In the genomic region with DNA sequence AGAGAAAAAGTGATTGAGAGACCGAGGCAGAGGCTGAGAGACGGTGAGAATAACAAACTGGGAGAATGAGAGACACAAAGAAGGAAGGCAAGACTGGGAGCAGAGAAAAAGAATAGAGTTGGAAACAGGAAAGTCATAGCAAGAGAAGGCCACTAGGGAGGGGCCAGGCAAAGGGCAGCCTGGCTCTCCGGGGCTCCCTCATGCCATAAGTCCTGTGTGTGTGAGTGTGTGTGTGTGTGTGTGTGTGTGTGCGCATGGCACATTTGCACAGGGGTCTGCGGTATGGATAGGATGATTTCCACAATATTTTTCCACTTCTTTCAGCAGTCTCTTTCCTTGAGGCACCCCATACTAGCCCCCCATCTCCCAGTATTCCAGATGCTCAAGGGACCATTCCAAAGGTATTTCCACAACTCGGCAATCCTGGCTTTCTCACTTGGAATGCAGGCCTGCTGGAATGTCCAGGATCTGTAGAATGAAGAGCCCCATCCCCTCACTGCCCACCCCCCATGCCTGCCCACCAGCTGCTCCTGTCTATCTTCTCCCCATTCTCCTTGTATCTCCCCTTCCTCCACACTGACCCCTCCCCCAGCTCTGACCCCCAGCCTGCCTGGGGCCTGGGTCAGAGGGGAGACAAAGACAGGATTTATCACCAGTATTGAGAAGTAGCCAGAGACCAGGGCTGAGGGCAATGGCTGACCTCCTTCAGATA, we compare ENCODE assay signal across 11 cellular contexts. TPM values are rescaled to one million over a fixed set of nuclear protein-coding genes. Genes with fewer than 3 reads are reported as not detected.
DNase-seq lines count a peak whose midpoint lies in the region; ATAC-seq and TF ChIP-seq lines count a peak whose summit lies in the region.
"Had no signal": no experiment of that assay in that cellular context is flagged by ENCODE, and none has a peak within 500 bp of the region (broad histone marks: within the 10 kb centered on the region; RNA-seq: fewer than 3 reads in every experiment).

No MANE protein-coding gene starts in this region.

- no peaks in the 10 kb centered on the region for H3K9me2 ChIP-seq in GM23338 (ENCODE audit: insufficient read depth)

- H3K79me2 ChIP-seq in GM23338 (replicated peaks; ENCODE audit: insufficient read depth) = no peaks in the 10 kb centered on the region; the same call in 1 of the 2 replicates

- peak overlapping the region; percentile 12; the same call in 1 of the 2 replicates for H3K27ac Mint-ChIP-seq in GM23338
- peak overlapping the region; percentile 4 for H3K27ac Mint-ChIP-seq in stimulated activated memory B cell treated with anti-CD40 and anti-IgM and Interleukin-4, amounts not matched to agents 10 μg/mL and 1 μg/mL and 100 μg/mL, for 72 hours
- H3K27ac Mint-ChIP-seq in activated CD4-positive, alpha-beta memory T cell treated with anti-CD3 and anti-CD28 coated beads for 36 hours = no peak overlapping the region

- CTCF ChIA-PET in activated CD4-positive, alpha-beta memory T cell treated with anti-CD3 and anti-CD28 coated beads for 36 hours (lab: Charles Lee) = interaction anchor here (1.5 kb wide), 1 partner anchor 30 kb away, joined by 5 read pairs; the partner anchor contains the start of gene COPZ1

- intact Hi-C loops in adrenal gland (cut with DNase I) = no loop called here
- intact Hi-C loops in activated CD4-positive, alpha-beta memory T cell treated with anti-CD3 and anti-CD28 coated beads for 36 hours (cut with micrococcal nuclease) = no loop called here

- no peaks in the 10 kb centered on the region for H3K9me3 ChIP-seq in adrenal gland (replicated peaks in 1 of 3)

- H3K27ac ChIP-seq in GM23338 (ENCODE audit: low read depth) (peak overlapping the region; percentile 93), adrenal gland (peak overlapping the region in 3 of 5 donors; percentile 13 to 54 (median 17))

- H3K27me3 Mint-ChIP-seq in GM23338 (ENCODE audit: insufficient read depth, low read depth, poor library complexity) = peaks cover 45% of the 10 kb centered on the region
- H3K27me3 Mint-ChIP-seq in stimulated activated memory B cell treated with anti-CD40 and anti-IgM and Interleukin-4, amounts not matched to agents 10 μg/mL and 1 μg/mL and 100 μg/mL, for 72 hours = no peaks in the 10 kb centered on the region
- no peaks in the 10 kb centered on the region for H3K27me3 Mint-ChIP-seq in activated CD4-positive, alpha-beta memory T cell treated with anti-CD3 and anti-CD28 coated beads for 36 hours

- 0 out of 2 replicates have a peak, but pooled peaks cover 3% of the 10 kb centered on the region for H3K36me3 ChIP-seq in GM23338 (ENCODE audit: insufficient read depth)
- peaks cover 0 to 13% of the 10 kb centered on the region in 2 donors for H3K36me3 ChIP-seq in adrenal gland (replicated peaks in 1 of 2)

- no peaks in the 10 kb centered on the region; the same call in 2 of the 3 replicates for H3K9me3 Mint-ChIP-seq in GM23338
- H3K9me3 Mint-ChIP-seq in stimulated activated memory B cell treated with anti-CD40 and anti-IgM and Interleukin-4, amounts not matched to agents 10 μg/mL and 1 μg/mL and 100 μg/mL, for 72 hours = no peaks in the 10 kb centered on the region
- H3K9me3 Mint-ChIP-seq in activated CD4-positive, alpha-beta memory T cell treated with anti-CD3 and anti-CD28 coated beads for 36 hours = no peaks in the 10 kb centered on the region

- no peak overlapping the region for H2AFZ ChIP-seq in GM23338

- peaks cover 27% of the 10 kb centered on the region for H3F3A ChIP-seq in GM23338 (replicated peaks; ENCODE audit: low read depth)

- peak overlapping the region; percentile 18; the same call in 1 of the 2 replicates for H3K4me3 ChIP-seq in GM23338
- no peak overlapping the region for H3K4me3 ChIP-seq in adrenal gland

- peak overlapping the region; percentile 95 for H3K4me2 ChIP-seq in GM23338

- TF ChIP-seq CTCF in GM23338 (conservative IDR thresholded peaks at IDR 0.05; ENCODE audit: low read depth in 2 of 2) (peak in 1 of 2 experiments; percentile 18; a peak in 1 of 4 replicates), adrenal gland (IDR thresholded peaks at IDR 0.05) (peak in 2 of 6 experiments; percentile 7 to 15)

- ATAC-seq in GM23338 (no peak), HG03469 (IDR thresholded peaks at IDR 0.05; ENCODE audit: unreplicated experiment) (no peak)
- ATAC-seq in stimulated activated memory B cell treated with anti-CD40 and anti-IgM and Interleukin-4, amounts not matched to agents 10 μg/mL and 1 μg/mL and 100 μg/mL, for 72 hours = no peak

- H3K4me3 Mint-ChIP-seq in GM23338 = peak overlapping the region; percentile 40; the same call in 1 of the 3 replicates
- no peak overlapping the region for H3K4me3 Mint-ChIP-seq in stimulated activated memory B cell treated with anti-CD40 and anti-IgM and Interleukin-4, amounts not matched to agents 10 μg/mL and 1 μg/mL and 100 μg/mL, for 72 hours
- H3K4me3 Mint-ChIP-seq in activated CD4-positive, alpha-beta memory T cell treated with anti-CD3 and anti-CD28 coated beads for 36 hours = no peak overlapping the region

- DNase-seq in GM23338 (ENCODE audit: low spot score) (peak; percentile 78), adrenal gland (no peak), islet precursor cell (peak; percentile 81), NCI-H446 (lab: John Stamatoyannopoulos, UW) (no peak)
- no peak for DNase-seq in activated CD4-positive, alpha-beta memory T cell treated with anti-CD3 and anti-CD28 coated beads for 36 hours
- DNase-seq: activated CD4-positive, alpha-beta T cell treated with anti-CD3 and anti-CD28 coated beads for 1 hour; IMR-90; NCI-H146 had no signal

- whole genome bisulfite sequencing in adrenal gland, 4 donors = 68 to 76% (median 74%) methylated on average over 6 of the region's 6 CpGs

- H3K27me3 ChIP-seq in GM23338 (ENCODE audit: insufficient read depth) (peaks cover 17% of the 10 kb centered on the region; the same call in 1 of the 2 replicates), adrenal gland (no peaks in the 10 kb centered on the region)

- POLR2A ChIA-PET in activated CD4-positive, alpha-beta memory T cell treated with anti-CD3 and anti-CD28 coated beads for 36 hours (lab: Charles Lee) = no interaction called here

- H3K36me3 Mint-ChIP-seq in GM23338 (ENCODE audit: low read depth) = peaks cover 5% of the 10 kb centered on the region
- H3K36me3 Mint-ChIP-seq in stimulated activated memory B cell treated with anti-CD40 and anti-IgM and Interleukin-4, amounts not matched to agents 10 μg/mL and 1 μg/mL and 100 μg/mL, for 72 hours = peaks cover 16% of the 10 kb centered on the region
- H3K36me3 Mint-ChIP-seq in activated CD4-positive, alpha-beta memory T cell treated with anti-CD3 and anti-CD28 coated beads for 36 hours = peaks cover 15% of the 10 kb centered on the region

- H3K4me1 ChIP-seq in GM23338 (ENCODE audit: insufficient read depth) (peaks cover 79% of the 10 kb centered on the region), adrenal gland (replicated peaks in 1 of 2) (peaks cover 26 to 38% of the 10 kb centered on the region in 2 donors)

- H4K20me1 ChIP-seq in GM23338 (replicated peaks; ENCODE audit: insufficient read depth) = no peaks in the 10 kb centered on the region; the same call in 1 of the 2 replicates

- peaks cover 38% of the 10 kb centered on the region for H3K4me1 Mint-ChIP-seq in GM23338
- H3K4me1 Mint-ChIP-seq in stimulated activated memory B cell treated with anti-CD40 and anti-IgM and Interleukin-4, amounts not matched to agents 10 μg/mL and 1 μg/mL and 100 μg/mL, for 72 hours = peaks cover 15% of the 10 kb centered on the region
- H3K4me1 Mint-ChIP-seq in activated CD4-positive, alpha-beta memory T cell treated with anti-CD3 and anti-CD28 coated beads for 36 hours (ENCODE audit: low read depth) = peaks cover 16% of the 10 kb centered on the region

- TF ChIP-seq POLR2A in adrenal gland (IDR thresholded peaks at IDR 0.05) = no peak

TF ChIP-seq in GM23338, 12 proteins besides CTCF, POLR2A, EP300 and RAD21 (continues in another document):
- TF ChIP-seq ZNF331 (CRISPR knock-in tag; IDR thresholded peaks at IDR 0.05; ENCODE audit: low read depth) = no peak

RNA-seq across cellular contexts. Expression of gene GPR84, which starts 9.0 kb away (rescaled TPM):
- not detected in 2 replicates for total RNA-seq in GM23338 (2014; rRNA removed; shearing (Covaris generic))
- polyA plus RNA-seq in GM23338 (2016; fragmentation: Nextera tagmentation; extraction: Ambion mirVana) (not detected in 2 replicates), adrenal gland (1 to 10 TPM in 1 of 3 donors, under 1 TPM in 2; 0.56 to 1.3 (median 0.93) TPM)
- total RNA-seq in adrenal gland = 1 to 10 TPM in 5 of 8 donors, under 1 TPM in 3; 0.18 to 6.8 (median 1.3) TPM
- total RNA-seq in activated CD4-positive, alpha-beta memory T cell treated with anti-CD3 and anti-CD28 coated beads for 36 hours = 1 to 10 TPM; 2.4 to 2.6 TPM
- total RNA-seq: IMR-90, pulmonary artery endothelial cell had no signal
- polyA plus RNA-seq: IMR-90 had no signal

RNA-seq across cellular contexts. Expression of gene ZNF385A, which starts 29.3 kb away (rescaled TPM):
- 10.9 and 22.3 TPM in 2 replicates for total RNA-seq in GM23338 (2014; rRNA removed; shearing (Covaris generic))
- 19.6 and 21.7 TPM in 2 replicates for polyA plus RNA-seq in GM23338 (2016; fragmentation: Nextera tagmentation; extraction: Ambion mirVana)
- total RNA-seq in adrenal gland = 10 to 100 TPM in 6 of 8 donors, 1 to 10 TPM in 2; 6.5 to 38.2 (median 13.1) TPM
- polyA plus RNA-seq in adrenal gland = 10 to 100 TPM in 2 of 3 donors, 1 to 10 TPM in 1; 2.7 to 28.0 (median 24.3) TPM
- 1 to 10 TPM; 1.3 TPM for total RNA-seq in activated CD4-positive, alpha-beta memory T cell treated with anti-CD3 and anti-CD28 coated beads for 36 hours

RNA-seq across cellular contexts. Expression of gene COPZ1, which starts 30.3 kb away (rescaled TPM):
- 72.5 and 91.2 TPM in 2 replicates for total RNA-seq in GM23338 (2014; rRNA removed; shearing (Covaris generic))
- polyA plus RNA-seq in GM23338 (2016; fragmentation: Nextera tagmentation; extraction: Ambion mirVana) (72.7 and 79.9 TPM in 2 replicates), adrenal gland (100 to 1,000 TPM in 1 of 3 donors, 10 to 100 TPM in 2; 54.7 to 252 (median 80.9) TPM)
- total RNA-seq in adrenal gland = 100 to 1,000 TPM in 7 of 8 donors, 10 to 100 TPM in 1; 95.2 to 183 (median 152) TPM
- total RNA-seq in activated CD4-positive, alpha-beta memory T cell treated with anti-CD3 and anti-CD28 coated beads for 36 hours = 100 to 1,000 TPM in 1 of 2 experiments, 10 to 100 TPM in 1; 99.0 to 110 TPM

RNA-seq across cellular contexts. Expression of gene NFE2, which starts 54.4 kb away (rescaled TPM):
- total RNA-seq in GM23338 (2014; rRNA removed; shearing (Covaris generic)) = 0.27 and 1.3 TPM in 2 replicates
- polyA plus RNA-seq in GM23338 (2016; fragmentation: Nextera tagmentation; extraction: Ambion mirVana) (1.8 and 3.0 TPM in 2 replicates), adrenal gland (under 1 TPM; 0.13 to 0.80 (median 0.34) TPM)
- total RNA-seq in adrenal gland = under 1 TPM in 2 of 8 donors, not detected in 6; 0.47 to 0.72 TPM
- not detected for total RNA-seq in activated CD4-positive, alpha-beta memory T cell treated with anti-CD3 and anti-CD28 coated beads for 36 hours
- total RNA-seq: pulmonary artery endothelial cell had no signal

Comparison
In these comparisons a context has a peak if more than half of its experiments do, and no peak if none do; other contexts are left out.
1. DNase-seq: peak in GM23338 (single experiment) and islet precursor cell (single experiment); none in adrenal gland (0 of 7), activated CD4-positive, alpha-beta memory T cell treated with anti-CD3 and anti-CD28 coated beads for 36 hours (single experiment) and NCI-H446 (0 of 2).